In genomic region chr1:180953291-180953747, GRCh38 we compare ENCODE assay signal across 9 cellular contexts. TPM values are rescaled to one million over a fixed set of nuclear protein-coding genes. Genes with fewer than 3 reads are reported as not detected.
DNase-seq lines count a peak whose midpoint lies in the region; ATAC-seq, FAIRE-seq and TF ChIP-seq lines count a peak whose summit lies in the region.
"Had no signal": no experiment of that assay in that cellular context is flagged by ENCODE, and none has a peak within 500 bp of the region (broad histone marks: within the 10 kb centered on the region; RNA-seq: fewer than 3 reads in every experiment).

No MANE protein-coding gene starts in this region.

- peaks cover 16% of the 10 kb centered on the region for H3K4me1 ChIP-seq in HepG2 (ENCODE audit: insufficient read depth, low read length)

- H3K4me3 Mint-ChIP-seq in activated naive CD8-positive, alpha-beta T cell, result peak overlapping the region; percentile 82

- H3K9me3 ChIP-seq in HepG2 (ENCODE audit: low read length), result no peaks in the 10 kb centered on the region

- peak overlapping the region; percentile 54 to 69 (median 58); a peak in 5 of 6 replicates for H3K4me3 ChIP-seq in HepG2 (replicated peaks in 1 of 3; ENCODE audit: insufficient read depth in 1 of 3, low read depth in 2 of 3, low read length in 3 of 3)

- no peak for TF ChIP-seq CTCF in HepG2 (CRISPR knock-in tag; IDR thresholded peaks at IDR 0.05)

- intact Hi-C loops in HepG2 (cut with micrococcal nuclease; ENCODE audit: unreplicated experiment), result loop anchor here (2.0 kb wide), 1 partner anchor 69 kb away; the partner anchor contains the start of gene STX6

- H3K9ac ChIP-seq in HepG2 (ENCODE audit: insufficient read depth, low read depth, low read length), result peak overlapping the region; percentile 62

- WGBS in HepG2 (ENCODE audit: low lambda C conversion rate), result 62% methylated on average over 13 of the region's 16 CpGs

- peaks cover 2 to 12% of the 10 kb centered on the region in 2 experiments; a peak in 2 of 5 replicates for H3K36me3 ChIP-seq in HepG2 (replicated peaks in 1 of 2; ENCODE audit: control insufficient read depth in 1 of 2, insufficient read depth in 2 of 2, low read length in 2 of 2)

- ATAC-seq in GM18868 (IDR thresholded peaks at IDR 0.05; ENCODE audit: unreplicated experiment), result peak; percentile 27
- peak; percentile 35 for ATAC-seq in HG03439 (IDR thresholded peaks at IDR 0.05; ENCODE audit: unreplicated experiment)
- peak; percentile 13 for ATAC-seq in HepG2
- ATAC-seq in HG03378 (IDR thresholded peaks at IDR 0.05; ENCODE audit: unreplicated experiment), result no peak
- ATAC-seq in GM21576 (IDR thresholded peaks at IDR 0.05; ENCODE audit: unreplicated experiment), result no peak
- ATAC-seq: HCT116 had no signal

- TF ChIP-seq EP300 in HepG2 (IDR thresholded peaks at IDR 0.05; ENCODE audit: low read depth in 2 of 2, low read length in 2 of 2), result no peak
- TF ChIP-seq EP300 in HepG2 (CRISPR knock-in tag; IDR thresholded peaks at IDR 0.05; ENCODE audit: borderline replicate concordance), result no peak

- H3K4me1 Mint-ChIP-seq in activated naive CD8-positive, alpha-beta T cell (ENCODE audit: low read depth), result peaks cover 4% of the 10 kb centered on the region

- DNase-seq in AML-193 (lab: John Stamatoyannopoulos, UW) (peak; percentile 19 to 29), HepG2 (ENCODE audit: low spot score) (no peak), iPS-NIHi7 (ENCODE audit: extremely low spot score) (no peak)

- H3K27ac ChIP-seq in HepG2 (ENCODE audit: extremely low read length, insufficient read depth, low read length), result peak overlapping the region; percentile 71

- no peak for FAIRE-seq in HepG2 (lab: Jason Lieb, UNC)

- no TSS peak for BruUV-seq in HepG2 (replicated peaks; lab: Mats Ljungman, UMichigan)

- TF ChIP-seq RAD21 in HepG2 (CRISPR knock-in tag; IDR thresholded peaks at IDR 0.05), result no peak

- peaks cover 11% of the 10 kb centered on the region for H3K36me3 Mint-ChIP-seq in activated naive CD8-positive, alpha-beta T cell

- no peak for TF ChIP-seq POLR2A in HepG2 (IDR thresholded peaks at IDR 0.05; ENCODE audit: insufficient read depth in 1 of 2, low read depth in 2 of 2, low read length in 2 of 2)

- peak overlapping the region; percentile 77 for H3K4me2 ChIP-seq in HepG2 (ENCODE audit: low read depth, low read length)

- H4K20me1 ChIP-seq in HepG2 (ENCODE audit: insufficient read depth, low read length), result no peaks in the 10 kb centered on the region

- H2AFZ ChIP-seq in HepG2 (ENCODE audit: low read length), result no peak overlapping the region

- H3K9me3 Mint-ChIP-seq in activated naive CD8-positive, alpha-beta T cell (ENCODE audit: low read depth), result no peaks in the 10 kb centered on the region

- H3K27ac Mint-ChIP-seq in activated naive CD8-positive, alpha-beta T cell, result peak overlapping the region; percentile 78

- no peaks in the 10 kb centered on the region for H3K27me3 ChIP-seq in HepG2 (ENCODE audit: control insufficient read depth in 1 of 2, insufficient read depth in 2 of 2, low read length in 2 of 2)

- CTCF ChIA-PET in HepG2 (lab: Yijun Ruan, JAX; ENCODE audit: low intra/inter-chr PET ratio, low total read pairs), result no interaction called here

- H3K27me3 Mint-ChIP-seq in activated naive CD8-positive, alpha-beta T cell, result no peaks in the 10 kb centered on the region

- POLR2A ChIA-PET in HepG2 (lab: Yijun Ruan, JAX), result interaction anchor here (0.8 kb wide), 1 partner anchor 207 kb away, joined by 3 read pairs; no protein-coding TSS in a partner anchor

- H3K79me2 ChIP-seq in HepG2 (ENCODE audit: insufficient read depth, low read length), result no peaks in the 10 kb centered on the region

- in situ Hi-C loops in HepG2 (cut with HindIII; ENCODE audit: extremely low pct_ligation_motif_present, low pct_unique_long_range_greater_than_20kb), result no loop called here

TF ChIP-seq in HepG2, 621 proteins besides CTCF, POLR2A, EP300 and RAD21:
- no peak for TF ChIP-seq ZKSCAN1 (IDR thresholded peaks at IDR 0.05; ENCODE audit: low read length)
- TF ChIP-seq NFKB2 (CRISPR knock-in tag; IDR thresholded peaks at IDR 0.05; ENCODE audit: borderline replicate concordance), result 0 out of 2 replicates have a peak, but pooled peaks have one; percentile 22
- TF ChIP-seq ASH2L (IDR thresholded peaks at IDR 0.05; ENCODE audit: insufficient read length, low read depth, low read length), result no peak

RNA-seq across cellular contexts. Expression of gene KIAA1614, which starts 40.6 kb away (rescaled TPM):
- 0.32 and 0.77 TPM in 2 replicates for total RNA-seq in HepG2 (2016; rRNA removed; fragmentation: Illumina TruSeq; extraction: Trizol)
- total RNA-seq in HepG2 (2016; cell fraction: cytosol; rRNA removed; fragmentation: Illumina TruSeq; extraction: Trizol; ENCODE audit: low read depth), result 0.10 TPM in 1 of 2 replicates, not detected in the other
- total RNA-seq in HepG2 (2016; cell fraction: insoluble cytoplasmic fraction; rRNA removed; fragmentation: Illumina TruSeq; extraction: Trizol), result 0.16 and 0.17 TPM in 2 replicates
- total RNA-seq in HepG2 (2016; cell fraction: membrane; rRNA removed; fragmentation: Illumina TruSeq; extraction: Trizol), result 0.46 and 0.52 TPM in 2 replicates
- 0.43 and 0.81 TPM in 2 replicates for total RNA-seq in HepG2 (2016; cell fraction: nucleus; rRNA removed; fragmentation: Illumina TruSeq; extraction: Trizol)
- 0.12 and 0.15 TPM in 2 replicates for polyA plus RNA-seq in HepG2 (2011; rRNA removed)
- 0.27 TPM in 2 replicates for polyA plus RNA-seq in HepG2 (2011; cell fraction: cytosol; rRNA removed)
- polyA plus RNA-seq in HepG2 (2011; cell fraction: nucleus; rRNA removed), result 0.16 and 0.48 TPM in 2 replicates
- polyA plus RNA-seq in HepG2 (2012), result 0.40 and 0.48 TPM in 2 replicates
- polyA plus RNA-seq in HepG2 (2016; cell fraction: cytosol; fragmentation: Illumina TruSeq; extraction: Trizol; ENCODE audit: low read depth), result 0.06 and 0.26 TPM in 2 replicates
- polyA plus RNA-seq in HepG2 (2016; cell fraction: insoluble cytoplasmic fraction; fragmentation: Illumina TruSeq; extraction: Trizol; ENCODE audit: low read depth), result 0.17 and 0.20 TPM in 2 replicates
- polyA plus RNA-seq in HepG2 (2016; cell fraction: membrane; fragmentation: Illumina TruSeq; extraction: Trizol; ENCODE audit: low read depth), result 0.09 and 0.14 TPM in 2 replicates
- 0.11 and 0.16 TPM in 2 replicates for polyA plus RNA-seq in HepG2 (2016; cell fraction: nucleus; fragmentation: Illumina TruSeq; extraction: Trizol; ENCODE audit: insufficient read depth, low read depth)
- polyA minus RNA-seq in HepG2 (2011; rRNA and poly(A)+ RNA removed; ENCODE audit: low replicate concordance), result 0.44 and 0.48 TPM in 2 replicates
- not detected in 2 replicates for polyA minus RNA-seq in HepG2 (2011; cell fraction: cytosol; rRNA and poly(A)+ RNA removed)
- polyA minus RNA-seq in HepG2 (2011; cell fraction: nucleus; rRNA and poly(A)+ RNA removed), result 0.12 and 0.26 TPM in 2 replicates

Comparison
In these comparisons a context has a peak if more than half of its experiments do, and no peak if none do; other contexts are left out.
1. DNase-seq: peak in AML-193 (2 of 2); none in HepG2 (single experiment) and iPS-NIHi7 (single experiment).
2. ATAC-seq: peak in GM18868 (single experiment), HG03439 (single experiment) and HepG2 (single experiment); none in HG03378 (single experiment) and GM21576 (single experiment).